In the genomic region with DNA sequence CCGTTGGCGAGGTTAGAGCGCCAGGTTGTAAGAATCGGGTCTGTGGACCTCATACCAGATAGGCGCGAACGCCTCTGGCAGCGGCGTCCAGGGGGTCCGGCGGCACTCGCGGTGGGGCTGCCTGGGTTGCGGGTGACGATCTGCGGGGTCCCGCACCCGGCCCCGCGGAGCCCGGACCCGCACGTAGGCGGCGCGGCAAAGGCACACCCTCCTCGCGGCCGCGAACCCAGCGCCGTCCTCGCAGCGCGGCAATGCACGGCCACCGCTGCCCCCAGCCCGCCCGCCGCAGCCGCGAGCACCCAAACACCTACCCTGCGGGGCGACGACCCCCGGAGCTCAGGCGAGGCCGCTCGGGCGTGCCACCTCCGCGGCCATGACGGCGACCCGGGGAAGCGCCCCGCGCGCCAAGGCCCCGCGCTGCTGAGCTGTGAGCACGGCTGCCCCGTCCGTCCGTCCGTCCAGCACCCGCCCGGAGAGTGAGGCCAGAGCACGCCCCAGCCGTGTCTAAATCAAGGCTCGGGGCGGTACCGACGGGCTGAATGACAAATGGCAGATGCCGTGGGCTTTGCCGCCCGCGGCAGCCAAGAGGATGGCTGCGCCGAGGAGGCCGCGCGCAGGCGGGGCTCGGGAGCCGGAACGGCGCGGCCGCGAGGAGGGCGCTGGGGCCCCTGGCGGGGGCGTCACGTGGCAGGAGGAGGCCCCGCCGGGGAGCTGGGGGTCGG, we compare ENCODE assay signal across 9 cellular contexts. TPM values are rescaled to one million over a fixed set of nuclear protein-coding genes. Genes with fewer than 3 reads are reported as not detected.
DNase-seq lines count a peak whose midpoint lies in the region; ATAC-seq and TF ChIP-seq lines count a peak whose summit lies in the region.
"Had no signal": no experiment of that assay in that cellular context is flagged by ENCODE, and none has a peak within 500 bp of the region (broad histone marks: within the 10 kb centered on the region; RNA-seq: fewer than 3 reads in every experiment).

A gene with protein sequence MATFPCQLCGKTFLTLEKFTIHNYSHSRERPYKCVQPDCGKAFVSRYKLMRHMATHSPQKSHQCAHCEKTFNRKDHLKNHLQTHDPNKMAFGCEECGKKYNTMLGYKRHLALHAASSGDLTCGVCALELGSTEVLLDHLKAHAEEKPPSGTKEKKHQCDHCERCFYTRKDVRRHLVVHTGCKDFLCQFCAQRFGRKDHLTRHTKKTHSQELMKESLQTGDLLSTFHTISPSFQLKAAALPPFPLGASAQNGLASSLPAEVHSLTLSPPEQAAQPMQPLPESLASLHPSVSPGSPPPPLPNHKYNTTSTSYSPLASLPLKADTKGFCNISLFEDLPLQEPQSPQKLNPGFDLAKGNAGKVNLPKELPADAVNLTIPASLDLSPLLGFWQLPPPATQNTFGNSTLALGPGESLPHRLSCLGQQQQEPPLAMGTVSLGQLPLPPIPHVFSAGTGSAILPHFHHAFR (minus strand): TSS at position 481 of the 722 bp plus-strand sequence. CDS start 60,123 bp downstream, outside the sequence.

- no peaks in the 10 kb centered on the region for H4K20me1 ChIP-seq in OCI-LY7 (ENCODE audit: insufficient read depth, low read length)

- no peaks in the 10 kb centered on the region for H3K9me2 ChIP-seq in OCI-LY7 (ENCODE audit: insufficient read depth, low read length)

- no TSS peak for BruUV-seq in OCI-LY7 (replicated peaks; lab: Mats Ljungman, UMichigan)

- no peaks in the 10 kb centered on the region for H3K9me3 ChIP-seq in ascending aorta
- no peaks in the 10 kb centered on the region for H3K9me3 ChIP-seq in OCI-LY7 (ENCODE audit: low read length)

- H2AFZ ChIP-seq in OCI-LY7 (ENCODE audit: low read length): no peak within 1 kb of the TSS

- intact Hi-C loops in ascending aorta (cut with DNase I) (loop anchor here (5.0 kb wide), 1 partner anchor 36 kb away; no protein-coding TSS in a partner anchor), OCI-LY7 (cut with micrococcal nuclease; ENCODE audit: unreplicated experiment) (no loop called here)

- POLR2A ChIA-PET in OCI-LY7 (lab: Charles Lee): no interaction called here

- ATAC-seq in HG02759 (IDR thresholded peaks at IDR 0.05; ENCODE audit: unreplicated experiment): peak; percentile 88

- peak; percentile 54 for DNase-seq in NCI-H345 (lab: John Stamatoyannopoulos, UW)
- no peak for DNase-seq in NCI-H345 treated with DMSO at 0.1 percent for 48 hours (lab: John Stamatoyannopoulos, UW; ENCODE audit: unreplicated experiment)
- DNase-seq in NOMO-1 treated with DMSO at 0.1 percent for 48 hours (lab: John Stamatoyannopoulos, UW; ENCODE audit: unreplicated experiment): peak; percentile 53
- peak; percentile 12 to 85 for DNase-seq in ascending aorta (ENCODE audit: low spot score in 2 of 2)
- peak; percentile 61 for DNase-seq in hepatic stellate cell (ENCODE audit: low spot score)
- peak; percentile 68 for DNase-seq in retina
- DNase-seq in OCI-LY7 (ENCODE audit: low spot score): no peak
- DNase-seq: DND-41 had no signal

- H3K4me3 ChIP-seq in ascending aorta (peak within 1 kb of the TSS; percentile 60 to 79), OCI-LY7 (ENCODE audit: low read depth, low read length, poor library complexity, severe bottlenecking) (no peak within 1 kb of the TSS)

- H3K27ac ChIP-seq in ascending aorta (peak within 1 kb of the TSS; percentile 67 to 88), OCI-LY7 (ENCODE audit: low read depth, low read length, poor library complexity, severe bottlenecking) (no peak within 1 kb of the TSS)

- H3K4me2 ChIP-seq in OCI-LY7 (ENCODE audit: low read length): no peak within 1 kb of the TSS

- no peaks in the 10 kb centered on the region for H3K79me2 ChIP-seq in OCI-LY7 (ENCODE audit: insufficient read depth, low read depth, low read length)

- peaks cover 0 to 3% of the 10 kb centered on the region in 2 donors for H3K4me1 ChIP-seq in ascending aorta
- no peaks in the 10 kb centered on the region for H3K4me1 ChIP-seq in OCI-LY7 (ENCODE audit: insufficient read depth, low read length, poor library complexity, severe bottlenecking)

- CTCF ChIA-PET in OCI-LY7 (lab: Charles Lee; ENCODE audit: unreplicated experiment): no interaction called here

- TF ChIP-seq CTCF in ascending aorta (IDR thresholded peaks at IDR 0.05): no peak
- TF ChIP-seq CTCF in OCI-LY7 (conservative IDR thresholded peaks at IDR 0.05; ENCODE audit: low read length): no peak

- H3K36me3 ChIP-seq in ascending aorta (no peaks in the 10 kb centered on the region), OCI-LY7 (ENCODE audit: insufficient read depth, low read length) (no peaks in the 10 kb centered on the region)

- H3K27me3 ChIP-seq in ascending aorta: no peaks in the 10 kb centered on the region

RNA-seq across cellular contexts. Expression of the gene that starts here (rescaled TPM):
- total RNA-seq in ascending aorta (86.3 TPM), OCI-LY7 (2022) (1.7 and 2.3 TPM in 2 replicates)
- total RNA-seq in OCI-LY7 (2014; rRNA removed; shearing (Covaris generic)): 1.0 and 1.7 TPM in 2 replicates

Comparison
In these comparisons a context has a peak if more than half of its experiments do, and no peak if none do; other contexts are left out.
1. RNA of the gene that starts here (total RNA-seq): 86.3 TPM in ascending aorta (single experiment); 1.0 to 2.3 TPM in OCI-LY7; every median in the first group is over 10 times any median in the second.
2. DNase-seq: peak in NCI-H345 (single experiment), NOMO-1 treated with DMSO at 0.1 percent for 48 hours (single experiment), ascending aorta (2 of 2), hepatic stellate cell (single experiment) and retina (single experiment); none in NCI-H345 treated with DMSO at 0.1 percent for 48 hours (single experiment) and OCI-LY7 (single experiment).